ENCODE assay signal across 17 cellular contexts in the genomic region with DNA sequence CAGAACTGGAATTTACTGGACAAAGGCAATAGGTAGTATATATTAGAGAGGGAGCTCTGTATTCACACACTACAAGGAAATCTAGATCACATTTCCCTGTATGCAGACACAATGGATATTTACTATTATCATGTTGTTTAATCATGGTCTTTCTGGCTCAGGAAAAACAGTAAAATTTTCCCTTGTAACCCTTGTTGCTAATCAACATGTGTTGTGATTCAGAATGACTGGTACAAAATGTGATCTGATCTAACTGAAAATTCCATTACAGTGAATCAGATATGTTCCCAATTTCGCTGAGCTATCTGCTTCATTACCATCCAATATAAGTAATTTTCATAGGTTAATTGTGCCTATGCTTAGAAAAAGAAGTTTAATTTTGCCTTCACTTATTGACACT.
A peak's percentile ranks its signal among the peaks of the same experiment; 100 is the strongest.
DNase-seq lines count a peak whose midpoint lies in the region; ATAC-seq, FAIRE-seq and TF ChIP-seq lines count a peak whose summit lies in the region.
"Had no signal": no experiment of that assay in that cellular context is flagged by ENCODE, and none has a peak within 500 bp of the region (broad histone marks: within the 10 kb centered on the region; RNA-seq: fewer than 3 reads in every experiment).

No MANE protein-coding gene starts in this region.

- no peaks in the 10 kb centered on the region for H3K79me2 ChIP-seq in astrocyte (ENCODE audit: insufficient read depth, low read length)

- H3K27ac ChIP-seq in astrocyte (ENCODE audit: low read depth, low read length), result peak overlapping the region; percentile 77
- no peak overlapping the region for H3K27ac ChIP-seq in esophagus squamous epithelium
- H3K27ac ChIP-seq: cardiac muscle cell, left ventricle myocardium inferior, spleen, tibial artery had no signal

- intact Hi-C loops in esophagus squamous epithelium (cut with DNase I), result no loop called here

- peak overlapping the region; percentile 37 for H3K4me2 ChIP-seq in astrocyte (ENCODE audit: low read length)

- H3K4me3 ChIP-seq in astrocyte (ENCODE audit: insufficient read depth, low read depth, low read length) (no peak overlapping the region), esophagus squamous epithelium (no peak overlapping the region)
- H3K4me3 ChIP-seq: cardiac muscle cell, left ventricle myocardium inferior, spleen, tibial artery had no signal

- H3K4me3 Mint-ChIP-seq in HFFc6, result peak overlapping the region; percentile 71
- no peak overlapping the region for H3K4me3 Mint-ChIP-seq in astrocyte (ENCODE audit: unreplicated experiment)

- H3K36me3 Mint-ChIP-seq in HFFc6 (ENCODE audit: low read depth) (no peaks in the 10 kb centered on the region), astrocyte (ENCODE audit: low read depth, unreplicated experiment) (no peaks in the 10 kb centered on the region)

- H3K36me3 ChIP-seq in astrocyte (ENCODE audit: insufficient read depth, low read length) (no peaks in the 10 kb centered on the region), esophagus squamous epithelium (no peaks in the 10 kb centered on the region)
- H3K36me3 ChIP-seq: cardiac muscle cell, left ventricle myocardium inferior, spleen, tibial artery had no signal

- peak overlapping the region; percentile 96 for H3K27ac Mint-ChIP-seq in HFFc6
- no peak overlapping the region for H3K27ac Mint-ChIP-seq in astrocyte (ENCODE audit: unreplicated experiment)

- H3K4me1 Mint-ChIP-seq in HFFc6 (ENCODE audit: low read depth), result peaks cover 27% of the 10 kb centered on the region
- H3K4me1 Mint-ChIP-seq in astrocyte (ENCODE audit: low read depth, unreplicated experiment), result peaks cover 3% of the 10 kb centered on the region

- peak overlapping the region; percentile 57 for H2AFZ ChIP-seq in astrocyte (ENCODE audit: low read depth, low read length)

- no peak for TF ChIP-seq POLR2A in esophagus squamous epithelium (IDR thresholded peaks at IDR 0.05)

- FAIRE-seq in astrocyte (lab: Jason Lieb, UNC), result peak; percentile 78

- no peaks in the 10 kb centered on the region for H3K9me3 ChIP-seq in astrocyte (ENCODE audit: insufficient read depth, low read depth, low read length)
- no peaks in the 10 kb centered on the region for H3K9me3 ChIP-seq in esophagus squamous epithelium
- H3K9me3 ChIP-seq: left ventricle myocardium inferior, spleen, tibial artery had no signal

- H3K27me3 Mint-ChIP-seq in HFFc6 (ENCODE audit: insufficient read depth) (no peaks in the 10 kb centered on the region), astrocyte (ENCODE audit: low read depth, unreplicated experiment) (no peaks in the 10 kb centered on the region)

- TF ChIP-seq CTCF in HFFc6 (IDR thresholded peaks at IDR 0.05), result no peak
- TF ChIP-seq CTCF in astrocyte (IDR thresholded peaks at IDR 0.05; ENCODE audit: insufficient read depth, low read depth, low read length), result no peak
- TF ChIP-seq CTCF in esophagus squamous epithelium (IDR thresholded peaks at IDR 0.05), result no peak

- 29 to 54% methylated on average over 1 of the region's 1 CpG for WGBS in esophagus squamous epithelium, 2 donors

- peak; percentile 73 for DNase-seq in A172 (ENCODE audit: low spot score)
- DNase-seq in HFFc6, result peak; percentile 83
- DNase-seq in astrocyte (ENCODE audit: low read depth), result peak; percentile 79
- peak; percentile 27 for DNase-seq in glomerular visceral epithelial cell (ENCODE audit: extremely low spot score)
- DNase-seq in COLO829 (ENCODE audit: low spot score), result no peak
- DNase-seq in esophagus squamous epithelium (lab: John Stamatoyannopoulos, UW), result no peak
- DNase-seq: 8988T, DND-41, glutamatergic neuron, Karpas-422, left ventricle myocardium inferior, NCI-H2081 treated with DMSO at 0.1 percent for 48 hours, spleen, tibial artery had no signal

- H3K4me1 ChIP-seq in astrocyte (ENCODE audit: insufficient read depth, low read length) (peaks cover 7% of the 10 kb centered on the region), esophagus squamous epithelium (no peaks in the 10 kb centered on the region)
- H3K4me1 ChIP-seq: spleen, tibial artery had no signal

- H4K20me1 ChIP-seq in astrocyte (ENCODE audit: insufficient read depth, low read length), result no peaks in the 10 kb centered on the region

- peak overlapping the region; percentile 35 for H3K9ac ChIP-seq in astrocyte (ENCODE audit: low read length)

- H3K9me3 Mint-ChIP-seq in HFFc6 (no peaks in the 10 kb centered on the region), astrocyte (ENCODE audit: unreplicated experiment) (no peaks in the 10 kb centered on the region)

- ATAC-seq in GM21360 (IDR thresholded peaks at IDR 0.05; ENCODE audit: unreplicated experiment) (no peak), HG03442 (IDR thresholded peaks at IDR 0.05; ENCODE audit: unreplicated experiment) (no peak)

- H3K27me3 ChIP-seq in astrocyte (ENCODE audit: insufficient read depth, low read length) (no peaks in the 10 kb centered on the region), esophagus squamous epithelium (no peaks in the 10 kb centered on the region)
- H3K27me3 ChIP-seq: cardiac muscle cell, spleen, tibial artery had no signal

Comparison
In these comparisons a context has a peak if more than half of its experiments do, and no peak if none do; other contexts are left out.
1. DNase-seq: peak in A172 (single experiment), HFFc6 (single experiment), astrocyte (single experiment) and glomerular visceral epithelial cell (single experiment); none in COLO829 (single experiment) and esophagus squamous epithelium (single experiment).